ENCODE assay signal across 8 cellular contexts in genomic region chr3:171459942-171460225, GRCh38. TPM values are rescaled to one million over a fixed set of nuclear protein-coding genes. Genes with fewer than 3 reads are reported as not detected.
DNase-seq lines count a peak whose midpoint lies in the region; ATAC-seq, FAIRE-seq and TF ChIP-seq lines count a peak whose summit lies in the region.

No MANE protein-coding gene starts in this region.

- DNase-seq in CD4-positive, alpha-beta memory T cell, result peak in 1 of 5 donors; percentile 55
- DNase-seq in HPDE6-E6E7 (ENCODE audit: extremely low spot score) (peak; percentile 10), K562 (ENCODE audit: extremely low read depth in 1 of 4, low spot score in 3 of 4) (no peak), right lobe of liver (no peak), transverse colon (no peak)
- no peak for DNase-seq in stimulated activated naive CD4-positive, alpha-beta T cell treated with Interleukin-2 at 50 U/mL for 16 hours (lab: John Stamatoyannopoulos, UW)
- no peak for DNase-seq in activated CD4-positive, alpha-beta T cell treated with anti-CD3 and anti-CD28 coated beads, Interleukin-2, amount 50 U/mL, for 1 hour

- POLR2A ChIA-PET in CD4-positive, alpha-beta memory T cell (lab: Charles Lee; ENCODE audit: partially characterized antibody), result interaction anchor here (0.7 to 6.0 kb wide), 19 partner anchors 8 to 1494 kb away, joined by 3 to 54 read pairs (median 5); no protein-coding TSS in a partner anchor
- POLR2A ChIA-PET in K562 (lab: Yijun Ruan, JAX), result interaction anchor here (0.6 to 3.2 kb wide), 14 partner anchors 8 to 316 kb away, joined by 3 to 12 read pairs (median 3); no protein-coding TSS in a partner anchor

- H3K4me1 Mint-ChIP-seq in CD4-positive, alpha-beta memory T cell, result peaks cover 24 to 34% (median 29%) of the 10 kb centered on the region in 4 donors

- peaks cover 45% of the 10 kb centered on the region for H3K4me1 ChIP-seq in CD4-positive, alpha-beta memory T cell (ENCODE audit: insufficient read depth, low read length)
- peaks cover 12 to 33% of the 10 kb centered on the region in 2 experiments for H3K4me1 ChIP-seq in K562 (replicated peaks in 1 of 2; ENCODE audit: control insufficient read depth in 2 of 2, insufficient read depth in 2 of 2, low read length in 2 of 2)
- peaks cover 0 to 12% (median 3%) of the 10 kb centered on the region in 4 donors for H3K4me1 ChIP-seq in right lobe of liver
- peaks cover 0 to 36% (median 21%) of the 10 kb centered on the region in 4 donors for H3K4me1 ChIP-seq in transverse colon

- H3K36me3 Mint-ChIP-seq in CD4-positive, alpha-beta memory T cell, result peaks cover 0 to 27% of the 10 kb centered on the region in 2 donors

- peak overlapping the region; percentile 83 for H2AFZ ChIP-seq in K562 (ENCODE audit: low read depth, low read length)

- TF ChIP-seq POLR2A in K562 (conservative IDR thresholded peaks at IDR 0.05) (no peak), right lobe of liver (IDR thresholded peaks at IDR 0.05) (no peak), transverse colon (IDR thresholded peaks at IDR 0.05) (no peak)

- FAIRE-seq in K562 (lab: Jason Lieb, UNC), result no peak

- no peaks in the 10 kb centered on the region for H3K9me3 Mint-ChIP-seq in CD4-positive, alpha-beta memory T cell

- in situ Hi-C loops in K562 (cut with MboI), result no loop called here
- in situ Hi-C loops in transverse colon (cut with MboI; ENCODE audit: low pct_ligation_motif_present in 1 of 4, low pct_unique_long_range_greater_than_20kb in 1 of 4, low sequenced_read_pairs in 3 of 4), result no loop called here

- no peaks in the 10 kb centered on the region for H3K27me3 ChIP-seq in CD4-positive, alpha-beta memory T cell (ENCODE audit: insufficient read depth, low read length)
- no peaks in the 10 kb centered on the region for H3K27me3 ChIP-seq in K562 (ENCODE audit: control insufficient read depth in 2 of 2, insufficient read depth in 2 of 2, low read length in 2 of 2)
- no peaks in the 10 kb centered on the region for H3K27me3 ChIP-seq in right lobe of liver
- no peaks in the 10 kb centered on the region for H3K27me3 ChIP-seq in transverse colon

- peak overlapping the region; percentile 91 to 99 (median 96) for H3K4me3 Mint-ChIP-seq in CD4-positive, alpha-beta memory T cell

- peaks cover 15% of the 10 kb centered on the region for H4K20me1 ChIP-seq in K562 (replicated peaks; ENCODE audit: control insufficient read depth, insufficient read depth, low read length)

- H3K27me3 Mint-ChIP-seq in CD4-positive, alpha-beta memory T cell, result no peaks in the 10 kb centered on the region

- TF ChIP-seq RAD21 in K562 (CRISPR knock-in tag; conservative IDR thresholded peaks at IDR 0.05 in 1 of 2, IDR thresholded peaks at IDR 0.05 in 1 of 2), result no peak

- 2% methylated on average over 6 of the region's 20 CpGs for WGBS in K562 (ENCODE audit: insufficient coverage, low coverage, missing lambda C conversion rate)
- WGBS in right lobe of liver (ENCODE audit: insufficient coverage, low coverage, low lambda C conversion rate, missing lambda C conversion rate), result 0% methylated on average over 9 of the region's 20 CpGs
- WGBS in transverse colon (ENCODE audit: low coverage in 1 of 2), 2 donors, result 1% methylated on average over 17 of the region's 20 CpGs; no CpG with 5 or more reads in 1 of the 2 donors

- H3K9me1 ChIP-seq in K562 (ENCODE audit: control insufficient read depth, insufficient read depth, low read length), result peaks cover 4% of the 10 kb centered on the region

- H3K36me3 ChIP-seq in CD4-positive, alpha-beta memory T cell (ENCODE audit: insufficient read depth, low read length), result no peaks in the 10 kb centered on the region
- no peaks in the 10 kb centered on the region for H3K36me3 ChIP-seq in K562 (ENCODE audit: control insufficient read depth, insufficient read depth, low read length)
- H3K36me3 ChIP-seq in right lobe of liver, result no peaks in the 10 kb centered on the region
- no peaks in the 10 kb centered on the region for H3K36me3 ChIP-seq in transverse colon

- H3K27ac Mint-ChIP-seq in CD4-positive, alpha-beta memory T cell, result peak overlapping the region; percentile 88 to 98 (median 96)

- peak overlapping the region; percentile 75 for H3K27ac ChIP-seq in CD4-positive, alpha-beta memory T cell (ENCODE audit: low read depth, low read length)
- H3K27ac ChIP-seq in K562 (ENCODE audit: extremely low read depth, low read depth, low read length) (peak overlapping the region; percentile 84), right lobe of liver (peak overlapping the region; percentile 34 to 75 (median 49)), transverse colon (peak overlapping the region; percentile 90 to 95 (median 92))

- BruUV-seq in K562 (replicated peaks; lab: Mats Ljungman, UMichigan), result no TSS peak

- H3K79me2 ChIP-seq in K562 (ENCODE audit: control insufficient read depth, insufficient read depth, low read length), result peaks cover 76% of the 10 kb centered on the region

- no peak for TF ChIP-seq EP300 in K562 (IDR thresholded peaks at IDR 0.05; ENCODE audit: low read length)
- TF ChIP-seq EP300 in transverse colon (IDR thresholded peaks at IDR 0.05; ENCODE audit: low read depth), result no peak

- intact Hi-C loops in CD4-positive, alpha-beta memory T cell (cut with micrococcal nuclease), result loop anchor here (1.0 to 10.0 kb wide), 10 partner anchors 20 to 1695 kb away; partner anchors contain the start of genes ACTRT3 and TERC
- intact Hi-C loops in K562 (cut with micrococcal nuclease), result loop anchor here (2.0 to 10.0 kb wide), 8 partner anchors 52 to 415 kb away; partner anchors contain the start of gene PLD1
- intact Hi-C loops in right lobe of liver (cut with DNase I), result no loop called here
- intact Hi-C loops in transverse colon (cut with DNase I; ENCODE audit: low total_unique reads), result no loop called here

- H3K4me3 ChIP-seq in CD4-positive, alpha-beta memory T cell (ENCODE audit: low read length in 2 of 2), result peak overlapping the region; percentile 92 to 93
- H3K4me3 ChIP-seq in K562, result peak overlapping the region; percentile 57
- H3K4me3 ChIP-seq in right lobe of liver, result peak overlapping the region; percentile 72 to 88 (median 73)
- peak overlapping the region; percentile 69 to 85 (median 78) for H3K4me3 ChIP-seq in transverse colon

- CTCF ChIA-PET in CD4-positive, alpha-beta memory T cell (lab: Charles Lee; ENCODE audit: partially characterized antibody), result interaction anchor here (0.6 to 3.0 kb wide), 12 partner anchors 12 to 1274 kb away, joined by 3 to 13 read pairs (median 4); no protein-coding TSS in a partner anchor
- CTCF ChIA-PET in K562 (lab: Yijun Ruan, JAX; ENCODE audit: low intra/inter-chr PET ratio), result interaction anchor here (0.6 kb wide), 1 partner anchor 412 kb away, joined by 3 read pairs; no protein-coding TSS in a partner anchor

- peak; percentile 1 for ATAC-seq in K562
- ATAC-seq in right lobe of liver, result peak in 2 of 4 donors; percentile 3 to 4
- no peak for ATAC-seq in GM21423 (IDR thresholded peaks at IDR 0.05; ENCODE audit: unreplicated experiment)

- peak overlapping the region; percentile 94; the same call in 1 of the 2 replicates for H3K4me2 ChIP-seq in K562 (ENCODE audit: insufficient read depth, low read length)

- H3K9ac ChIP-seq in K562 (ENCODE audit: insufficient read depth in 1 of 2, low read depth in 2 of 2, low read length in 2 of 2), result peak overlapping the region; percentile 82 to 96

- H3K9me3 ChIP-seq in CD4-positive, alpha-beta memory T cell (ENCODE audit: control insufficient read depth in 1 of 2, low read length in 2 of 2), result no peaks in the 10 kb centered on the region
- H3K9me3 ChIP-seq in K562 (replicated peaks; ENCODE audit: control insufficient read depth, insufficient read depth, low read depth, low read length) (no peaks in the 10 kb centered on the region), right lobe of liver (no peaks in the 10 kb centered on the region), transverse colon (no peaks in the 10 kb centered on the region)

- TF ChIP-seq CTCF in K562 (IDR thresholded peaks at IDR 0.05 in 2 of 3, conservative IDR thresholded peaks at IDR 0.05 in 1 of 3; ENCODE audit: insufficient read depth in 2 of 3, low read depth in 1 of 3, low read length in 3 of 3), result no peak
- no peak for TF ChIP-seq CTCF in right lobe of liver (IDR thresholded peaks at IDR 0.05)
- no peak for TF ChIP-seq CTCF in transverse colon (IDR thresholded peaks at IDR 0.05)

TF ChIP-seq in K562, 482 proteins besides CTCF, POLR2A, EP300 and RAD21 (continues in another document):
- TF ChIP-seq NFE2L1 (tag; IDR thresholded peaks at IDR 0.05; ENCODE audit: borderline replicate concordance, low read depth), result no peak

RNA-seq across cellular contexts. Expression of gene TNIK, which starts 0.3 kb away (rescaled TPM):
- 10 to 100 TPM; 86.3 to 93.5 TPM for total RNA-seq in CD4-positive, alpha-beta memory T cell
- 10 to 100 TPM; 14.6 to 29.8 TPM for polyA plus RNA-seq in CD4-positive, alpha-beta memory T cell
- total RNA-seq in K562 (2011; cell fraction: chromatin; rRNA removed; ENCODE audit: low replicate concordance), result 52.4 and 113 TPM in 2 replicates
- 18.5 and 29.7 TPM in 2 replicates for total RNA-seq in K562 (2011; cell fraction: nucleolus; rRNA removed)
- 43.6 and 75.6 TPM in 2 replicates for total RNA-seq in K562 (2011; cell fraction: nucleoplasm; rRNA removed)
- total RNA-seq in K562 (2014; rRNA removed) (24.7 and 27.0 TPM in 2 replicates), K562 (2014; rRNA removed; fragmentation: Illumina TruSeq; extraction: Trizol) (24.2 and 29.6 TPM in 2 replicates), K562 (2015; rRNA removed; fragmentation: Illumina TruSeq; extraction: Trizol) (23.5 and 27.3 TPM in 2 replicates), K562 (2021) (34.2 and 38.8 TPM in 2 replicates), right lobe of liver (1 to 10 TPM; 5.2 to 8.0 (median 6.8) TPM), transverse colon (10 to 100 TPM; 32.9 to 52.0 (median 40.2) TPM)
- polyA plus RNA-seq in K562 (2011; rRNA removed) (23.1 and 29.7 TPM in 2 replicates), K562 (2014; fragmentation: Illumina TruSeq; extraction: Trizol) (39.0 and 41.2 TPM in 2 replicates), K562 (2014; fragmentation: Nextera tagmentation; extraction: Ambion mirVana) (1 to 10 TPM; 6.6 to 6.8 TPM), K562 (2014; rRNA removed) (22.2 and 22.3 TPM in 2 replicates)
- 8.2 and 12.3 TPM in 2 replicates for polyA plus RNA-seq in K562 (2011; cell fraction: cytosol; rRNA removed)
- 58.7 and 77.6 TPM in 2 replicates for polyA plus RNA-seq in K562 (2011; cell fraction: nucleus; rRNA removed)
- 25.2 and 29.4 TPM in 2 replicates for polyA plus RNA-seq in K562 (2012)
- polyA minus RNA-seq in K562 (2011; rRNA and poly(A)+ RNA removed), result 48.4 and 50.0 TPM in 2 replicates
- 15.6 and 16.9 TPM in 2 replicates for polyA minus RNA-seq in K562 (2011; cell fraction: cytosol; rRNA and poly(A)+ RNA removed)
- 39.2 and 45.5 TPM in 2 replicates for polyA minus RNA-seq in K562 (2011; cell fraction: nucleus; rRNA and poly(A)+ RNA removed)

Comparison
In these comparisons a context has a peak if more than half of its experiments do, and no peak if none do; other contexts are left out.
1. intact Hi-C loops: an anchor here in CD4-positive, alpha-beta memory T cell (1.0 to 10.0 kb wide) and K562 (2.0 to 10.0 kb wide); none called in right lobe of liver and transverse colon.